ENCODE assay signal across 1 cellular context in genomic region chrX:74506310-74507115, GRCh38.
TF ChIP-seq lines count a peak whose summit lies in the region.

No MANE protein-coding gene starts in this region.

TF ChIP-seq in HEK293, 187 proteins besides CTCF, POLR2A, EP300 and RAD21 (continued from another document):
- TF ChIP-seq, protein P1, sequence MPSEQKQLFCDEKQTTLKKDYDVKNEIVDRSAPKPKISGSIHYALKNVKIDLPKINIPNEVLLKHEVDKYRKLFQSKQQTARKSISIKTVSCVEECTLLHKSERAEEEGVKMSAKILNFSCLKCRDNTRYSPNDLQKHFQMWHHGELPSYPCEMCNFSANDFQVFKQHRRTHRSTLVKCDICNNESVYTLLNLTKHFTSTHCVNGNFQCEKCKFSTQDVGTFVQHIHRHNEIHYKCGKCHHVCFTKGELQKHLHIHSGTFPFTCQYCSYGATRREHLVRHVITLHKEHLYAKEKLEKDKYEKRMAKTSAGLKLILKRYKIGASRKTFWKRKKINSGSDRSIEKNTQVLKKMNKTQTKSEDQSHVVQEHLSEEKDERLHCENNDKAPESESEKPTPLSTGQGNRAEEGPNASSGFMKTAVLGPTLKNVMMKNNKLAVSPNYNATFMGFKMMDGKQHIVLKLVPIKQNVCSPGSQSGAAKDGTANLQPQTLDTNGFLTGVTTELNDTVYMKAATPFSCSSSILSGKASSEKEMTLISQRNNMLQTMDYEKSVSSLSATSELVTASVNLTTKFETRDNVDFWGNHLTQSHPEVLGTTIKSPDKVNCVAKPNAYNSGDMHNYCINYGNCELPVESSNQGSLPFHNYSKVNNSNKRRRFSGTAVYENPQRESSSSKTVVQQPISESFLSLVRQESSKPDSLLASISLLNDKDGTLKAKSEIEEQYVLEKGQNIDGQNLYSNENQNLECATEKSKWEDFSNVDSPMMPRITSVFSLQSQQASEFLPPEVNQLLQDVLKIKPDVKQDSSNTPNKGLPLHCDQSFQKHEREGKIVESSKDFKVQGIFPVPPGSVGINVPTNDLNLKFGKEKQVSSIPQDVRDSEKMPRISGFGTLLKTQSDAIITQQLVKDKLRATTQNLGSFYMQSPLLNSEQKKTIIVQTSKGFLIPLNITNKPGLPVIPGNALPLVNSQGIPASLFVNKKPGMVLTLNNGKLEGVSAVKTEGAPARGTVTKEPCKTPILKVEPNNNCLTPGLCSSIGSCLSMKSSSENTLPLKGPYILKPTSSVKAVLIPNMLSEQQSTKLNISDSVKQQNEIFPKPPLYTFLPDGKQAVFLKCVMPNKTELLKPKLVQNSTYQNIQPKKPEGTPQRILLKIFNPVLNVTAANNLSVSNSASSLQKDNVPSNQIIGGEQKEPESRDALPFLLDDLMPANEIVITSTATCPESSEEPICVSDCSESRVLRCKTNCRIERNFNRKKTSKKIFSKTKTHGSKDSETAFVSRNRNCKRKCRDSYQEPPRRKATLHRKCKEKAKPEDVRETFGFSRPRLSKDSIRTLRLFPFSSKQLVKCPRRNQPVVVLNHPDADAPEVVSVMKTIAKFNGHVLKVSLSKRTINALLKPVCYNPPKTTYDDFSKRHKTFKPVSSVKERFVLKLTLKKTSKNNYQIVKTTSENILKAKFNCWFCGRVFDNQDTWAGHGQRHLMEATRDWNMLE (tag by site-specific recombination; conservative IDR thresholded peaks at IDR 0.05; ENCODE audit: low read depth) = peak; percentile 79
- peak; percentile 12; the same call in 1 of the 2 replicates for TF ChIP-seq ZNF341 (tag by site-specific recombination; IDR thresholded peaks at IDR 0.05; ENCODE audit: low read depth)
- peak; percentile 75 for TF ChIP-seq ZNF266 (tag by site-specific recombination; IDR thresholded peaks at IDR 0.05; ENCODE audit: low read depth)
- TF ChIP-seq ZNF596 (tag by site-specific recombination; IDR thresholded peaks at IDR 0.05) = no peak
- TF ChIP-seq ZBTB11 (tag by site-specific recombination; conservative IDR thresholded peaks at IDR 0.05; ENCODE audit: low read depth) = peak; percentile 78
- TF ChIP-seq ZNF433 (tag by site-specific recombination; IDR thresholded peaks at IDR 0.05; ENCODE audit: low read depth) = peak; percentile 61
- TF ChIP-seq ZNF16 (tag by site-specific recombination; IDR thresholded peaks at IDR 0.05; ENCODE audit: low read depth) = no peak
- peak; percentile 52; the same call in 1 of the 2 replicates for TF ChIP-seq AEBP2 (tag by site-specific recombination; IDR thresholded peaks at IDR 0.05; ENCODE audit: borderline replicate concordance)
- peak; percentile 34; the same call in 1 of the 2 replicates for TF ChIP-seq ZNF654 (tag by site-specific recombination; IDR thresholded peaks at IDR 0.05; ENCODE audit: low read depth)
- TF ChIP-seq ZNF510 (tag by site-specific recombination; IDR thresholded peaks at IDR 0.05; ENCODE audit: insufficient replicate concordance) = peak; percentile 61
- TF ChIP-seq ZNF544 (tag by site-specific recombination; IDR thresholded peaks at IDR 0.05) = no peak
- 0 out of 2 replicates have a peak, but pooled peaks have one; percentile 42 for TF ChIP-seq ZNF558 (tag by site-specific recombination; IDR thresholded peaks at IDR 0.05)
- TF ChIP-seq ZNF560 (tag by site-specific recombination; IDR thresholded peaks at IDR 0.05; ENCODE audit: borderline replicate concordance) = 0 out of 2 replicates have a peak, but pooled peaks have one; percentile 48
- peak; percentile 71 for TF ChIP-seq ZNF426 (tag by site-specific recombination; IDR thresholded peaks at IDR 0.05)
